ENCODE assay signal across 1 cellular context in the genomic region with DNA sequence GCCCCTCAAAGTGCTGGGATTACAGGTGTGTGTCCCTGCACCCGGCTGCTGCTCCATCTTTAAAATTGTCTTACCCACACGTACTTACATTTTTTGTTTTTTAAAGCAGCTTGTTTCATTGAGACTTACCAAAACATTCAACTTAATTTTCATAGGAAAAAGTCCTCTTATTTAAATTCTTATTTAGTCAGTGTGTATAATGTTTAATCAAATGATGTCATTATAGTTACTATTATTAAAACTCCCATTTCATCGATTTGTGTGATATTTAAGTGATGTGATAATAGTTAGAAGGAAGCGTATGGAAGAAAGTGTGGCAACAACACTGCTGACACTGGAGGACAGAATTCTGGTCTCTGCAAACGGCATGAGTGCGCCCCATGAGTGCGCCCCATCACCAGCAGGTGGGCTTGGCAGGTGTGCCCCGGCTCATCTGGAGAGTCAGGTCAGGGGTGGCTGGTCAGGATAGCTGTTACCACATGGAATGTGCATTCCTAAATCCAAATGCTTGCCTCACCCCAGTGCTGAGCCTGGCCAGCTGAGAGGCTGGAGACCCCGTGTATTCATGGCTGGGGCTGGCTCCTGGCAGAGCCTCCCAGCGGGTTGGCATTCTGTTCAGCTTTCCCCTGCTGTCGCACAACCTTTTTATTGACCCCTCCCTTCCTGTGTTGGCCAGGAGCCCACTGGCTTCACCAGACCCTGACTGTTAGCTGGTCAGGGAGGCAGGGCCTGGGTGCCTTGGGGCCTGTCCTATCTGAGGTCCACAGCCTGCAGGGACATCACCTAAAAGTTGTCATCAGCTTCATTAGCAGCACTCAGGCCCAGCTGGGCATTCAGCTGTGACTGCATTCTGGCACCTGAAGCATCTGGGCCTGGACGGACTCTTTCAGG.
TF ChIP-seq lines count a peak whose summit lies in the region.

No MANE protein-coding gene starts in this region.

TF ChIP-seq in endothelial cell of umbilical vein, 7 proteins besides CTCF, POLR2A, EP300 and RAD21 (continued from another document):
- TF ChIP-seq POLR2AphosphoS5 (IDR thresholded peaks at IDR 0.05; ENCODE audit: insufficient read depth, low read depth, low read length): no peak
